In genomic region chr15:55766676-55767075, GRCh38 we compare ENCODE assay signal across 22 cellular contexts. TPM values are rescaled to one million over a fixed set of nuclear protein-coding genes. Genes with fewer than 3 reads are reported as not detected.
"Had no signal": no experiment of that assay in that cellular context is flagged by ENCODE, and none has a peak within 500 bp of the region (broad histone marks: within the 10 kb centered on the region; RNA-seq: fewer than 3 reads in every experiment).

No MANE protein-coding gene starts in this region.

- H3K36me3 Mint-ChIP-seq: naive thymus-derived CD4-positive, alpha-beta T cell; stimulated activated memory B cell treated with anti-CD40 and anti-IgM and Interleukin-4, amounts not matched to agents 10 μg/mL and 1 μg/mL and 100 μg/mL, for 72 hours had no signal

- H3K9me3 Mint-ChIP-seq: stimulated activated memory B cell treated with anti-CD40 and anti-IgM and Interleukin-4, amounts not matched to agents 10 μg/mL and 1 μg/mL and 100 μg/mL, for 72 hours had no signal

- H3K4me1 Mint-ChIP-seq: stimulated activated memory B cell treated with anti-CD40 and anti-IgM and Interleukin-4, amounts not matched to agents 10 μg/mL and 1 μg/mL and 100 μg/mL, for 72 hours had no signal

- FAIRE-seq: endometrium, frontal cortex had no signal

- H3K27ac Mint-ChIP-seq: naive thymus-derived CD4-positive, alpha-beta T cell; stimulated activated memory B cell treated with anti-CD40 and anti-IgM and Interleukin-4, amounts not matched to agents 10 μg/mL and 1 μg/mL and 100 μg/mL, for 72 hours had no signal

- DNase-seq: cortex of kidney; dorsolateral prefrontal cortex; effector CD8-positive, alpha-beta T cell; heart left ventricle; hippocampal formation; islet precursor cell; mammary epithelial cell; naive thymus-derived CD4-positive, alpha-beta T cell; occipital lobe; psoas muscle; retina; spleen; stimulated activated CD4-positive, alpha-beta T cell treated with anti-CD3 and anti-CD28 coated beads, Interleukin-15, amount 100 ng/mL, for 24 hours; stimulated activated CD4-positive, alpha-beta T cell treated with anti-CD3 and anti-CD28 coated beads, Interleukin-1b, Interleukin-23, amount 100 ng/mL, for 48 hours; stimulated activated CD4-positive, alpha-beta T cell treated with anti-CD3 and anti-CD28 coated beads, Interleukin-4, amount 100 ng/mL, for 24 hours; trophoblast cell had no signal

- ATAC-seq: esophagus mucosa; heart left ventricle; left lobe of liver; naive thymus-derived CD4-positive, alpha-beta T cell; psoas muscle; sciatic nerve; stimulated activated memory B cell treated with anti-CD40 and anti-IgM and Interleukin-4, amounts not matched to agents 10 μg/mL and 1 μg/mL and 100 μg/mL, for 72 hours had no signal

- H3K4me3 ChIP-seq: dorsolateral prefrontal cortex, heart left ventricle, psoas muscle, spleen had no signal

- H3K4me3 Mint-ChIP-seq: naive thymus-derived CD4-positive, alpha-beta T cell; stimulated activated memory B cell treated with anti-CD40 and anti-IgM and Interleukin-4, amounts not matched to agents 10 μg/mL and 1 μg/mL and 100 μg/mL, for 72 hours had no signal

RNA-seq across cellular contexts. Expression of gene PRTG, which starts 23.7 kb away (rescaled TPM):
- total RNA-seq: naive thymus-derived CD4-positive, alpha-beta T cell had no signal
- polyA plus RNA-seq: naive thymus-derived CD4-positive, alpha-beta T cell had no signal
